In the genomic region with DNA sequence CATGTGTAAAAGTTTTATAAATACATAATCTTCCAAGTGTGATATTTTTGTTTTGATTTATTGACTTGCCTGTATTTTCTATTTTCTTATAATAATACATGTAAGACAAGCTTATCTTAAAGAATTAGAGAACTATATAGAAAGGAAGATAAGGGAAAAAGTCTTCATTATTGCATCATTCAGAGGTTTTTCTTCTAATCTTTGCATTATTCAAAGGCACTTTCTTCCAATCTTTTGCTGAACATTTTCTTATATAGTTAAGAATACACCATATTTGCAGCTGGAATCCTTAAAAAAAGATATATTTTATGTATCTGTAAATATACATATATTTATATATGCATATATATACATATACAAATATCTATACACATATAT, we compare ENCODE assay signal across 15 cellular contexts. TPM values are rescaled to one million over a fixed set of nuclear protein-coding genes. Genes with fewer than 3 reads are reported as not detected.
A peak's percentile ranks its signal among the peaks of the same experiment; 100 is the strongest.
DNase-seq lines count a peak whose midpoint lies in the region; ATAC-seq, FAIRE-seq and TF ChIP-seq lines count a peak whose summit lies in the region.
"Had no signal": no experiment of that assay in that cellular context is flagged by ENCODE, and none has a peak within 500 bp of the region (broad histone marks: within the 10 kb centered on the region; RNA-seq: fewer than 3 reads in every experiment).

No MANE protein-coding gene starts in this region.

- H4K20me1 ChIP-seq in astrocyte (ENCODE audit: insufficient read depth, low read length) = no peaks in the 10 kb centered on the region
- no peaks in the 10 kb centered on the region for H4K20me1 ChIP-seq in osteoblast (ENCODE audit: insufficient read depth, low read length)

- H3K9ac ChIP-seq in astrocyte (ENCODE audit: low read length) = no peak overlapping the region

- H3K4me2 ChIP-seq in astrocyte (ENCODE audit: low read length) (no peak overlapping the region), osteoblast (ENCODE audit: insufficient read depth, low read length) (no peak overlapping the region)
- H3K4me2 ChIP-seq: A549 had no signal

- H3K4me3 Mint-ChIP-seq in astrocyte (ENCODE audit: unreplicated experiment) = no peak overlapping the region
- H3K4me3 Mint-ChIP-seq: H9 had no signal

- no peak for FAIRE-seq in astrocyte (lab: Jason Lieb, UNC)
- FAIRE-seq: A549 had no signal

- H3K27ac Mint-ChIP-seq in astrocyte (ENCODE audit: unreplicated experiment) = no peak overlapping the region
- H3K27ac Mint-ChIP-seq: H9 had no signal

- no peak for TF ChIP-seq CTCF in heart right ventricle (IDR thresholded peaks at IDR 0.05)
- TF ChIP-seq CTCF in astrocyte (IDR thresholded peaks at IDR 0.05; ENCODE audit: insufficient read depth, low read depth, low read length) = no peak
- no peak for TF ChIP-seq CTCF in osteoblast (IDR thresholded peaks at IDR 0.05; ENCODE audit: extremely low read depth, low read depth, low read length)
- no peak for TF ChIP-seq CTCF in vagina (IDR thresholded peaks at IDR 0.05)

- H2AFZ ChIP-seq in astrocyte (ENCODE audit: low read depth, low read length) (no peak overlapping the region), osteoblast (ENCODE audit: low read length) (no peak overlapping the region)

- no peaks in the 10 kb centered on the region for H3K27me3 ChIP-seq in heart right ventricle
- H3K27me3 ChIP-seq in astrocyte (ENCODE audit: insufficient read depth, low read length) = no peaks in the 10 kb centered on the region
- H3K27me3 ChIP-seq in osteoblast (ENCODE audit: insufficient read depth, low read length) = no peaks in the 10 kb centered on the region
- H3K27me3 ChIP-seq in vagina = no peaks in the 10 kb centered on the region

- H3K36me3 ChIP-seq in heart right ventricle (no peaks in the 10 kb centered on the region), astrocyte (ENCODE audit: insufficient read depth, low read length) (no peaks in the 10 kb centered on the region), osteoblast (ENCODE audit: insufficient read depth, low read length) (no peaks in the 10 kb centered on the region), vagina (no peaks in the 10 kb centered on the region)

- TF ChIP-seq POLR2A in vagina (IDR thresholded peaks at IDR 0.05) = no peak

- intact Hi-C loops in heart right ventricle (cut with DNase I) = no loop called here
- intact Hi-C loops in left ventricle myocardium superior (cut with micrococcal nuclease) = no loop called here
- intact Hi-C loops in vagina (cut with DNase I) = no loop called here

- DNase-seq in heart right ventricle (no peak), left ventricle myocardium superior (no peak), astrocyte (ENCODE audit: low read depth) (no peak), osteoblast (ENCODE audit: insufficient read length, low spot score, missing footprints) (no peak), vagina (ENCODE audit: extremely low spot score in 2 of 2) (no peak), NCI-H774 (lab: John Stamatoyannopoulos, UW) (no peak), SIG-M5 treated with dmso at 0.1 percent for 504 hours (lab: John Stamatoyannopoulos, UW; ENCODE audit: unreplicated experiment) (no peak)
- DNase-seq: AML-193, H9, Kasumi-1, NCI-H1436, NCI-H2081 treated with DMSO at 0.1 percent for 48 hours, NCI-H226 had no signal

- H3K4me1 Mint-ChIP-seq in astrocyte (ENCODE audit: low read depth, unreplicated experiment) = peaks cover 25% of the 10 kb centered on the region
- H3K4me1 Mint-ChIP-seq: H9 had no signal

- H3K27me3 Mint-ChIP-seq in astrocyte (ENCODE audit: low read depth, unreplicated experiment) = no peaks in the 10 kb centered on the region

- ATAC-seq in heart right ventricle (no peak), left ventricle myocardium superior (no peak), GM21786 (IDR thresholded peaks at IDR 0.05; ENCODE audit: unreplicated experiment) (no peak)
- ATAC-seq: A549 had no signal

- H3K79me2 ChIP-seq in astrocyte (ENCODE audit: insufficient read depth, low read length) (peaks cover 91% of the 10 kb centered on the region), osteoblast (ENCODE audit: insufficient read depth, low read length) (peaks cover 75% of the 10 kb centered on the region)

- H3K36me3 Mint-ChIP-seq in astrocyte (ENCODE audit: low read depth, unreplicated experiment) = no peaks in the 10 kb centered on the region

- no peaks in the 10 kb centered on the region for H3K9me3 Mint-ChIP-seq in astrocyte (ENCODE audit: unreplicated experiment)
- H3K9me3 Mint-ChIP-seq: H9 had no signal

- H3K4me3 ChIP-seq in heart right ventricle (no peak overlapping the region), astrocyte (ENCODE audit: insufficient read depth, low read depth, low read length) (no peak overlapping the region), osteoblast (ENCODE audit: insufficient read depth, low read length) (no peak overlapping the region), vagina (no peak overlapping the region)
- H3K4me3 ChIP-seq: A549 had no signal

- H3K4me1 ChIP-seq in heart right ventricle (peaks cover 14 to 90% (median 77%) of the 10 kb centered on the region in 9 donors), astrocyte (ENCODE audit: insufficient read depth, low read length) (peaks cover 43% of the 10 kb centered on the region), osteoblast (ENCODE audit: insufficient read depth, low read length) (peaks cover 85% of the 10 kb centered on the region), vagina (peaks cover 95% of the 10 kb centered on the region)
- H3K4me1 ChIP-seq: A549 had no signal

- H3K9me3 ChIP-seq in heart right ventricle (no peaks in the 10 kb centered on the region), astrocyte (ENCODE audit: insufficient read depth, low read depth, low read length) (no peaks in the 10 kb centered on the region), osteoblast (ENCODE audit: low read depth, low read length) (no peaks in the 10 kb centered on the region), vagina (no peaks in the 10 kb centered on the region)
- H3K9me3 ChIP-seq: A549 had no signal

- H3K27ac ChIP-seq in heart right ventricle = peak overlapping the region in 7 of 10 donors; percentile 45 to 84 (median 64)
- H3K27ac ChIP-seq in astrocyte (ENCODE audit: low read depth, low read length) = peak overlapping the region; percentile 6
- H3K27ac ChIP-seq in osteoblast (ENCODE audit: low read depth, low read length) = peak overlapping the region; percentile 86
- H3K27ac ChIP-seq in vagina = peak overlapping the region; percentile 51
- H3K27ac ChIP-seq: A549 had no signal

RNA-seq across cellular contexts. Expression of a gene that starts 33.4 kb away (rescaled TPM):
- total RNA-seq in heart right ventricle = 100 to 1,000 TPM in 6 of 10 donors, 10 to 100 TPM in 4; 29.7 to 113 (median 104) TPM
- polyA plus RNA-seq in heart right ventricle = 10 to 100 TPM; 23.0 to 25.6 TPM
- 36.5 TPM for total RNA-seq in left ventricle myocardium superior
- 1.3 and 2.6 TPM in 2 replicates for total RNA-seq in astrocyte
- 307 and 427 TPM in 2 replicates for total RNA-seq in osteoblast
- total RNA-seq in vagina = 108 TPM
- total RNA-seq: H9 had no signal

Comparison
In these comparisons a context has a peak if more than half of its experiments do, and no peak if none do; other contexts are left out.
1. H3K27ac ChIP-seq: peak in every context shown above with its lines; median percentile 86 in osteoblast; 64 in heart right ventricle; 51 in vagina; 6 in astrocyte.